ENCODE assay signal across 13 cellular contexts in the genomic region with DNA sequence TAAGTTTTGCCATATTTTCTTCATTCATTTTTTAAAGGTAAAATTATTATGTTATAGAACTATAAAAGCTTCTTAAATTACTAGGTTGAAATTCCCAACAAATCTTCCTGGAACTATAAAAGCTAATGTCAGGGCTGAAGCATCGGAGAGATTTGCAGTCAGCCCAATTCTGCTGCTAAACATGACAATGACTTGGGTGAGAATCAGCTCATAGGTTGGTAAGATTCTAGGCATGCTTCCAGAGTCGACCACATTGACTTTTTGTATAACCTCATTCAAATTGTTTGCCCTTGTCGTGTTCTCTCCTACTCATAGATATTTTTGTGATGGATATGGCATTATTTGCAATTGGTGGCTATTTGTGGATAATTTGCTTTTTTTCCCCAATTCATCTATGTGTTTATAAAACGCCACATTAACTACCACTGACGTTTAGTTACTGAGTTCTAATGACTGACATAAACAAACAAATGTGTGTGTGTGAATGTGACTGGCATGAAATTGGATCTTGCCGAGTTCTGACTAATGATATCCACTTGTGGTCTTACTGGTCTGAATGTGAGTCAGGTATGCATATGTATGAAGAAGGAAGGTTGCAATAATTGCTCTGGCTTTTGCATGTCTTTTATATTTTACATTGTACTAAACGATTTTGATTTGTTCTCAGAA.
DNase-seq lines count a peak whose midpoint lies in the region; ATAC-seq and TF ChIP-seq lines count a peak whose summit lies in the region.
"Had no signal": no experiment of that assay in that cellular context is flagged by ENCODE, and none has a peak within 500 bp of the region (broad histone marks: within the 10 kb centered on the region; RNA-seq: fewer than 3 reads in every experiment).

No MANE protein-coding gene starts in this region.

- H3K36me3 ChIP-seq in GM23248 (ENCODE audit: low read depth) = no peaks in the 10 kb centered on the region
- no peaks in the 10 kb centered on the region for H3K36me3 ChIP-seq in PC-9 (ENCODE audit: low read depth)

- H3K9me2 ChIP-seq in GM23248 (ENCODE audit: insufficient read depth) (no peaks in the 10 kb centered on the region), PC-9 (ENCODE audit: insufficient read depth) (no peaks in the 10 kb centered on the region)

- 78% methylated on average over 7 of the region's 7 CpGs for WGBS in GM23248 (ENCODE audit: low coverage in 1 of 2, low lambda C conversion rate in 2 of 2, missing lambda C conversion rate in 2 of 2), 2 experiments

- no peaks in the 10 kb centered on the region for H3K9me3 ChIP-seq in GM23248 (ENCODE audit: low read depth)
- no peaks in the 10 kb centered on the region for H3K9me3 ChIP-seq in PC-9 (ENCODE audit: insufficient read depth, low read depth)

- H2AFZ ChIP-seq in GM23248 (no peak overlapping the region), PC-9 (no peak overlapping the region)

- H4K20me1 ChIP-seq in GM23248 (ENCODE audit: insufficient read depth) (no peaks in the 10 kb centered on the region), PC-9 (ENCODE audit: insufficient read depth) (no peaks in the 10 kb centered on the region)

- in situ Hi-C loops in GM23248 (cut with MboI) = no loop called here

- no TSS peak for BruUV-seq in PC-9 (replicated peaks; lab: Mats Ljungman, UMichigan)

- CTCF ChIA-PET in PC-9 (lab: Charles Lee) = interaction anchor here (0.7 kb wide), 1 partner anchor 527 kb away, joined by 3 read pairs; no protein-coding TSS in a partner anchor

- H3K4me1 ChIP-seq in GM23248 (ENCODE audit: insufficient read depth) = no peaks in the 10 kb centered on the region
- no peaks in the 10 kb centered on the region for H3K4me1 ChIP-seq in PC-9 (replicated peaks; ENCODE audit: insufficient read depth)

- no peak overlapping the region for H3K4me3 ChIP-seq in GM23248
- H3K4me3 ChIP-seq in PC-9 = no peak overlapping the region

- TF ChIP-seq CTCF in PC-9 (conservative IDR thresholded peaks at IDR 0.05) = no peak

- H3K79me2 ChIP-seq in GM23248 (ENCODE audit: insufficient read depth) (no peaks in the 10 kb centered on the region), PC-9 (ENCODE audit: low read depth) (no peaks in the 10 kb centered on the region)

- no peak for ATAC-seq in HG02571 (IDR thresholded peaks at IDR 0.05; ENCODE audit: unreplicated experiment)
- ATAC-seq: right cardiac atrium had no signal

- H3F3A ChIP-seq in GM23248 (ENCODE audit: insufficient read depth) (no peaks in the 10 kb centered on the region), PC-9 (ENCODE audit: insufficient read depth, low read depth) (no peaks in the 10 kb centered on the region)

- H3K27me3 ChIP-seq in GM23248 (replicated peaks; ENCODE audit: insufficient read depth) (no peaks in the 10 kb centered on the region), PC-9 (ENCODE audit: insufficient read depth, low read depth) (no peaks in the 10 kb centered on the region)

- intact Hi-C loops in PC-9 (cut with micrococcal nuclease; ENCODE audit: unreplicated experiment) = no loop called here

- no peak overlapping the region for H3K9ac ChIP-seq in GM23248

- H3K27ac ChIP-seq in GM23248 (no peak overlapping the region), PC-9 (no peak overlapping the region)

- H3K4me2 ChIP-seq in GM23248 (ENCODE audit: unreplicated experiment) (no peak overlapping the region), PC-9 (no peak overlapping the region)

- POLR2A ChIA-PET in PC-9 (lab: Charles Lee; ENCODE audit: unreplicated experiment) = no interaction called here

- DNase-seq in GM23248 (peak; percentile 18), NCI-H1436 treated with DMSO at 0.1 percent for 48 hours (lab: John Stamatoyannopoulos, UW) (peak; percentile 16), amniotic epithelial cell (ENCODE audit: low read depth) (peak; percentile 43), myocyte (ENCODE audit: low read depth) (peak; percentile 88), PC-9 (no peak), NCI-H2227 (lab: John Stamatoyannopoulos, UW; ENCODE audit: unreplicated experiment) (no peak), SK-N-DZ (ENCODE audit: low spot score) (no peak)
- DNase-seq: activated CD4-positive, alpha-beta T cell treated with anti-CD3 and anti-CD28 coated beads, Interleukin-2, amount 10 ng/mL, durations not matched to agents 7 days and 5 days; caudate nucleus; erythroblast; Karpas-422; right cardiac atrium had no signal

Comparison
In these comparisons a context has a peak if more than half of its experiments do, and no peak if none do; other contexts are left out.
1. DNase-seq: peak in GM23248 (single experiment), NCI-H1436 treated with DMSO at 0.1 percent for 48 hours (single experiment), amniotic epithelial cell (single experiment) and myocyte (single experiment); none in PC-9 (0 of 2), NCI-H2227 (single experiment) and SK-N-DZ (single experiment).